1 cellular context compared by ENCODE assay signal in the genomic region with DNA sequence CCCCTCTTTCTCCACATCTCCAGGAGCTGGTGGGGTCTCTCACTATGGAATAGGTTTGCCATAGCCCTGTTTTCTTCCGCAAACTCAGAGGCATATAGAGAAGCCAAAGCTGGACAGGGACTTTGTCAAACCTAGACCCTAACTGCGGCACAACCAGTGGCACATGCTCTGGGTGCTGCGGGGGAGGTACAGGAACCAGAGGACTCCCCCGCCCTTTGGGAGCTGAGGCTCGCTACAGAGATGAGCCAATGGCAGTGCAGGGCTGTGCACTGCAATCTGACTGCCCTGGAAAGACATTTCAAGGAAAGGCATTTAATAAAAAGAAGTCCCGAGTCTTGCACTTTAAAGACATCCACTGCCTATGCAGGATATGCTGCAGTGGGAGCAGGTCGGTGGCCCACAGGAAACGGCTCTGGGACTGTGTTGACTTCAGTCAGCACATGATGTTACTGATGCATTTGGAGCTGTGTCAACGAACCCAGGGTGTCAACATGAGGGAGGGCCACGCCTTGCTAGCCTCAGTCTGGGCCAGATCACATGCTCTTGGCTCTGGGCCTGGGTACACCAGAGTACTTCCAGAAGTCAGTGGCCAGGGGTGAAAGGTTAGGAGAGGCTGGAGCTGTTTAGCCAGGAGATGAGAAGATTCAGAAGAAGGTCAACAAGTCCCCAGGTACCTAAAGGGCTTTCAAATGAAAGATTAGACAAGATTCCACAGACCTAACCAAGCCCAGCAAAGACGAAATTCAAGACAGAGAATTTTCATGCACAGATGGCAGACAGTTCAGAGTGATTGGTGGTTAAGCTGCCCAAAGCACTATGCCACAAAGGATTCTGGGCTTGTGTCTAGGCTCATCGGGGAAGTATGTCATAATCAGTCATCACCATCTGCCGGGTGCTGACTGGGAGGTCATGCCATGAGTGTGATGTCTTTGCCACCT.
A peak's percentile ranks its signal among the peaks of the same experiment; 100 is the strongest.
TF ChIP-seq lines count a peak whose summit lies in the region.

No MANE protein-coding gene starts in this region.

TF ChIP-seq in HepG2, 621 proteins besides CTCF, POLR2A, EP300 and RAD21 (continued from another document and continues in another):
- TF ChIP-seq, protein P1, sequence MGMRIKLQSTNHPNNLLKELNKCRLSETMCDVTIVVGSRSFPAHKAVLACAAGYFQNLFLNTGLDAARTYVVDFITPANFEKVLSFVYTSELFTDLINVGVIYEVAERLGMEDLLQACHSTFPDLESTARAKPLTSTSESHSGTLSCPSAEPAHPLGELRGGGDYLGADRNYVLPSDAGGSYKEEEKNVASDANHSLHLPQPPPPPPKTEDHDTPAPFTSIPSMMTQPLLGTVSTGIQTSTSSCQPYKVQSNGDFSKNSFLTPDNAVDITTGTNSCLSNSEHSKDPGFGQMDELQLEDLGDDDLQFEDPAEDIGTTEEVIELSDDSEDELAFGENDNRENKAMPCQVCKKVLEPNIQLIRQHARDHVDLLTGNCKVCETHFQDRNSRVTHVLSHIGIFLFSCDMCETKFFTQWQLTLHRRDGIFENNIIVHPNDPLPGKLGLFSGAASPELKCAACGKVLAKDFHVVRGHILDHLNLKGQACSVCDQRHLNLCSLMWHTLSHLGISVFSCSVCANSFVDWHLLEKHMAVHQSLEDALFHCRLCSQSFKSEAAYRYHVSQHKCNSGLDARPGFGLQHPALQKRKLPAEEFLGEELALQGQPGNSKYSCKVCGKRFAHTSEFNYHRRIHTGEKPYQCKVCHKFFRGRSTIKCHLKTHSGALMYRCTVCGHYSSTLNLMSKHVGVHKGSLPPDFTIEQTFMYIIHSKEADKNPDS (CRISPR knock-in tag; IDR thresholded peaks at IDR 0.05) = peak; percentile 89
- TF ChIP-seq ZNF567 (CRISPR knock-in tag; IDR thresholded peaks at IDR 0.05; ENCODE audit: borderline replicate concordance) (no peak), ZNF460 (CRISPR knock-in tag; IDR thresholded peaks at IDR 0.05; ENCODE audit: borderline replicate concordance) (no peak), ZNF367 (CRISPR knock-in tag; IDR thresholded peaks at IDR 0.05; ENCODE audit: borderline replicate concordance) (no peak), HNF4A (CRISPR knock-in tag; IDR thresholded peaks at IDR 0.05) (peak; percentile 64), RBM39 (IDR thresholded peaks at IDR 0.05; ENCODE audit: low read depth, low read length, poor library complexity, severe bottlenecking) (no peak), LCORL (IDR thresholded peaks at IDR 0.05) (no peak), LCORL (CRISPR knock-in tag; IDR thresholded peaks at IDR 0.05) (peak; percentile 92), ZNF879 (CRISPR knock-in tag; IDR thresholded peaks at IDR 0.05) (no peak), ZFX (CRISPR knock-in tag; IDR thresholded peaks at IDR 0.05; ENCODE audit: low read depth) (peak; percentile 64), ZNF205 (CRISPR knock-in tag; IDR thresholded peaks at IDR 0.05) (peak; percentile 51; the same call in 1 of the 2 replicates), ZNF335 (CRISPR knock-in tag; IDR thresholded peaks at IDR 0.05) (peak; percentile 81; the same call in 1 of the 2 replicates), DMAP1 (CRISPR knock-in tag; IDR thresholded peaks at IDR 0.05) (peak; percentile 47; the same call in 1 of the 2 replicates)
- TF ChIP-seq, protein P2, sequence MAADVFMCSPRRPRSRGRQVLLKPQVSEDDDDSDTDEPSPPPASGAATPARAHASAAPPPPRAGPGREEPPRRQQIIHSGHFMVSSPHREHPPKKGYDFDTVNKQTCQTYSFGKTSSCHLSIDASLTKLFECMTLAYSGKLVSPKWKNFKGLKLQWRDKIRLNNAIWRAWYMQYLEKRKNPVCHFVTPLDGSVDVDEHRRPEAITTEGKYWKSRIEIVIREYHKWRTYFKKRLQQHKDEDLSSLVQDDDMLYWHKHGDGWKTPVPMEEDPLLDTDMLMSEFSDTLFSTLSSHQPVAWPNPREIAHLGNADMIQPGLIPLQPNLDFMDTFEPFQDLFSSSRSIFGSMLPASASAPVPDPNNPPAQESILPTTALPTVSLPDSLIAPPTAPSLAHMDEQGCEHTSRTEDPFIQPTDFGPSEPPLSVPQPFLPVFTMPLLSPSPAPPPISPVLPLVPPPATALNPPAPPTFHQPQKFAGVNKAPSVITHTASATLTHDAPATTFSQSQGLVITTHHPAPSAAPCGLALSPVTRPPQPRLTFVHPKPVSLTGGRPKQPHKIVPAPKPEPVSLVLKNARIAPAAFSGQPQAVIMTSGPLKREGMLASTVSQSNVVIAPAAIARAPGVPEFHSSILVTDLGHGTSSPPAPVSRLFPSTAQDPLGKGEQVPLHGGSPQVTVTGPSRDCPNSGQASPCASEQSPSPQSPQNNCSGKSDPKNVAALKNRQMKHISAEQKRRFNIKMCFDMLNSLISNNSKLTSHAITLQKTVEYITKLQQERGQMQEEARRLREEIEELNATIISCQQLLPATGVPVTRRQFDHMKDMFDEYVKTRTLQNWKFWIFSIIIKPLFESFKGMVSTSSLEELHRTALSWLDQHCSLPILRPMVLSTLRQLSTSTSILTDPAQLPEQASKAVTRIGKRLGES (CRISPR knock-in tag; IDR thresholded peaks at IDR 0.05; ENCODE audit: borderline replicate concordance) = no peak
- TF ChIP-seq, protein P3, sequence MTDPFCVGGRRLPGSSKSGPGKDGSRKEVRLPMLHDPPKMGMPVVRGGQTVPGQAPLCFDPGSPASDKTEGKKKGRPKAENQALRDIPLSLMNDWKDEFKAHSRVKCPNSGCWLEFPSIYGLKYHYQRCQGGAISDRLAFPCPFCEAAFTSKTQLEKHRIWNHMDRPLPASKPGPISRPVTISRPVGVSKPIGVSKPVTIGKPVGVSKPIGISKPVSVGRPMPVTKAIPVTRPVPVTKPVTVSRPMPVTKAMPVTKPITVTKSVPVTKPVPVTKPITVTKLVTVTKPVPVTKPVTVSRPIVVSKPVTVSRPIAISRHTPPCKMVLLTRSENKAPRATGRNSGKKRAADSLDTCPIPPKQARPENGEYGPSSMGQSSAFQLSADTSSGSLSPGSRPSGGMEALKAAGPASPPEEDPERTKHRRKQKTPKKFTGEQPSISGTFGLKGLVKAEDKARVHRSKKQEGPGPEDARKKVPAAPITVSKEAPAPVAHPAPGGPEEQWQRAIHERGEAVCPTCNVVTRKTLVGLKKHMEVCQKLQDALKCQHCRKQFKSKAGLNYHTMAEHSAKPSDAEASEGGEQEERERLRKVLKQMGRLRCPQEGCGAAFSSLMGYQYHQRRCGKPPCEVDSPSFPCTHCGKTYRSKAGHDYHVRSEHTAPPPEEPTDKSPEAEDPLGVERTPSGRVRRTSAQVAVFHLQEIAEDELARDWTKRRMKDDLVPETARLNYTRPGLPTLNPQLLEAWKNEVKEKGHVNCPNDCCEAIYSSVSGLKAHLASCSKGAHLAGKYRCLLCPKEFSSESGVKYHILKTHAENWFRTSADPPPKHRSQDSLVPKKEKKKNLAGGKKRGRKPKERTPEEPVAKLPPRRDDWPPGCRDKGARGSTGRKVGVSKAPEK (CRISPR knock-in tag; IDR thresholded peaks at IDR 0.05; ENCODE audit: borderline replicate concordance) = no peak
- TF ChIP-seq, protein P4, sequence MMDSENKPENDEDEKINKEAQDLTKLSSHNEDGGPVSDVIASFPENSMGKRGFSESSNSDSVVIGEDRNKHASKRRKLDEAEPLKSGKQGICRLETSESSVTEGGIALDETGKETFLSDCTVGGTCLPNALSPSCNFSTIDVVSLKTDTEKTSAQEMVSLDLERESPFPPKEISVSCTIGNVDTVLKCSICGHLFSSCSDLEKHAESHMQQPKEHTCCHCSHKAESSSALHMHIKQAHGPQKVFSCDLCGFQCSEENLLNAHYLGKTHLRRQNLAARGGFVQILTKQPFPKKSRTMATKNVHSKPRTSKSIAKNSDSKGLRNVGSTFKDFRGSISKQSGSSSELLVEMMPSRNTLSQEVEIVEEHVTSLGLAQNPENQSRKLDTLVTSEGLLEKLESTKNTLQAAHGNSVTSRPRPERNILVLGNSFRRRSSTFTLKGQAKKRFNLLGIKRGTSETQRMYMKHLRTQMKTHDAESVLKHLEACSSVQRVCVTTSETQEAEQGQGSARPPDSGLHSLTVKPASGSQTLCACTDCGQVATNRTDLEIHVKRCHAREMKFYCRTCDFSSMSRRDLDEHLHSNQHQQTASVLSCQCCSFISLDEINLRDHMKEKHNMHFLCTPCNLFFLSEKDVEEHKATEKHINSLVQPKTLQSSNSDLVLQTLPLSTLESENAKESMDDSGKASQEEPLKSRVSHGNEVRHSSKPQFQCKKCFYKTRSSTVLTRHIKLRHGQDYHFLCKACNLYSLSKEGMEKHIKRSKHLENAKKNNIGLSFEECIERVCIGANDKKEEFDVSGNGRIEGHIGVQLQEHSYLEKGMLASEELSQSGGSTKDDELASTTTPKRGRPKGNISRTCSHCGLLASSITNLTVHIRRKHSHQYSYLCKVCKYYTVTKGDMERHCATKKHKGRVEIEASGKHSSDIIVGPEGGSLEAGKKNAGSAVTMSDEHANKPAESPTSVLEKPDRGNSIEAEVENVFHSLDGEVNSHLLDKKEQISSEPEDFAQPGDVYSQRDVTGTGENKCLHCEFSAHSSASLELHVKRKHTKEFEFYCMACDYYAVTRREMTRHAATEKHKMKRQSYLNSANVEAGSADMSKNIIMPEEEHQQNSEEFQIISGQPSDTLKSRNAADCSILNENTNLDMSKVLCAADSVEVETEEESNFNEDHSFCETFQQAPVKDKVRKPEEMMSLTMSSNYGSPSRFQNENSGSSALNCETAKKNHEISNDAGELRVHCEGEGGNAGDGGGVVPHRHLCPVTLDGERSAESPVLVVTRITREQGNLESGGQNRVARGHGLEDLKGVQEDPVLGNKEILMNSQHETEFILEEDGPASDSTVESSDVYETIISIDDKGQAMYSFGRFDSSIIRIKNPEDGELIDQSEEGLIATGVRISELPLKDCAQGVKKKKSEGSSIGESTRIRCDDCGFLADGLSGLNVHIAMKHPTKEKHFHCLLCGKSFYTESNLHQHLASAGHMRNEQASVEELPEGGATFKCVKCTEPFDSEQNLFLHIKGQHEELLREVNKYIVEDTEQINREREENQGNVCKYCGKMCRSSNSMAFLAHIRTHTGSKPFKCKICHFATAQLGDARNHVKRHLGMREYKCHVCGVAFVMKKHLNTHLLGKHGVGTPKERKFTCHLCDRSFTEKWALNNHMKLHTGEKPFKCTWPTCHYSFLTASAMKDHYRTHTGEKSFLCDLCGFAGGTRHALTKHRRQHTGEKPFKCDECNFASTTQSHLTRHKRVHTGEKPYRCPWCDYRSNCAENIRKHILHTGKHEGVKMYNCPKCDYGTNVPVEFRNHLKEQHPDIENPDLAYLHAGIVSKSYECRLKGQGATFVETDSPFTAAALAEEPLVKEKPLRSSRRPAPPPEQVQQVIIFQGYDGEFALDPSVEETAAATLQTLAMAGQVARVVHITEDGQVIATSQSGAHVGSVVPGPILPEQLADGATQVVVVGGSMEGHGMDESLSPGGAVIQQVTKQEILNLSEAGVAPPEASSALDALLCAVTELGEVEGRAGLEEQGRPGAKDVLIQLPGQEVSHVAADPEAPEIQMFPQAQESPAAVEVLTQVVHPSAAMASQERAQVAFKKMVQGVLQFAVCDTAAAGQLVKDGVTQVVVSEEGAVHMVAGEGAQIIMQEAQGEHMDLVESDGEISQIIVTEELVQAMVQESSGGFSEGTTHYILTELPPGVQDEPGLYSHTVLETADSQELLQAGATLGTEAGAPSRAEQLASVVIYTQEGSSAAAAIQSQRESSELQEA (CRISPR knock-in tag; IDR thresholded peaks at IDR 0.05; ENCODE audit: not compliant biosample characterization) = no peak
- TF ChIP-seq, protein P5, sequence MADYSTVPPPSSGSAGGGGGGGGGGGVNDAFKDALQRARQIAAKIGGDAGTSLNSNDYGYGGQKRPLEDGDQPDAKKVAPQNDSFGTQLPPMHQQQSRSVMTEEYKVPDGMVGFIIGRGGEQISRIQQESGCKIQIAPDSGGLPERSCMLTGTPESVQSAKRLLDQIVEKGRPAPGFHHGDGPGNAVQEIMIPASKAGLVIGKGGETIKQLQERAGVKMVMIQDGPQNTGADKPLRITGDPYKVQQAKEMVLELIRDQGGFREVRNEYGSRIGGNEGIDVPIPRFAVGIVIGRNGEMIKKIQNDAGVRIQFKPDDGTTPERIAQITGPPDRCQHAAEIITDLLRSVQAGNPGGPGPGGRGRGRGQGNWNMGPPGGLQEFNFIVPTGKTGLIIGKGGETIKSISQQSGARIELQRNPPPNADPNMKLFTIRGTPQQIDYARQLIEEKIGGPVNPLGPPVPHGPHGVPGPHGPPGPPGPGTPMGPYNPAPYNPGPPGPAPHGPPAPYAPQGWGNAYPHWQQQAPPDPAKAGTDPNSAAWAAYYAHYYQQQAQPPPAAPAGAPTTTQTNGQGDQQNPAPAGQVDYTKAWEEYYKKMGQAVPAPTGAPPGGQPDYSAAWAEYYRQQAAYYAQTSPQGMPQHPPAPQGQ (CRISPR knock-in tag; IDR thresholded peaks at IDR 0.05; ENCODE audit: borderline replicate concordance) = no peak
- TF ChIP-seq, protein P6, sequence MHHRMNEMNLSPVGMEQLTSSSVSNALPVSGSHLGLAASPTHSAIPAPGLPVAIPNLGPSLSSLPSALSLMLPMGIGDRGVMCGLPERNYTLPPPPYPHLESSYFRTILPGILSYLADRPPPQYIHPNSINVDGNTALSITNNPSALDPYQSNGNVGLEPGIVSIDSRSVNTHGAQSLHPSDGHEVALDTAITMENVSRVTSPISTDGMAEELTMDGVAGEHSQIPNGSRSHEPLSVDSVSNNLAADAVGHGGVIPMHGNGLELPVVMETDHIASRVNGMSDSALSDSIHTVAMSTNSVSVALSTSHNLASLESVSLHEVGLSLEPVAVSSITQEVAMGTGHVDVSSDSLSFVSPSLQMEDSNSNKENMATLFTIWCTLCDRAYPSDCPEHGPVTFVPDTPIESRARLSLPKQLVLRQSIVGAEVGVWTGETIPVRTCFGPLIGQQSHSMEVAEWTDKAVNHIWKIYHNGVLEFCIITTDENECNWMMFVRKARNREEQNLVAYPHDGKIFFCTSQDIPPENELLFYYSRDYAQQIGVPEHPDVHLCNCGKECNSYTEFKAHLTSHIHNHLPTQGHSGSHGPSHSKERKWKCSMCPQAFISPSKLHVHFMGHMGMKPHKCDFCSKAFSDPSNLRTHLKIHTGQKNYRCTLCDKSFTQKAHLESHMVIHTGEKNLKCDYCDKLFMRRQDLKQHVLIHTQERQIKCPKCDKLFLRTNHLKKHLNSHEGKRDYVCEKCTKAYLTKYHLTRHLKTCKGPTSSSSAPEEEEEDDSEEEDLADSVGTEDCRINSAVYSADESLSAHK (CRISPR knock-in tag; IDR thresholded peaks at IDR 0.05; ENCODE audit: borderline replicate concordance) = no peak
- TF ChIP-seq, protein P7, sequence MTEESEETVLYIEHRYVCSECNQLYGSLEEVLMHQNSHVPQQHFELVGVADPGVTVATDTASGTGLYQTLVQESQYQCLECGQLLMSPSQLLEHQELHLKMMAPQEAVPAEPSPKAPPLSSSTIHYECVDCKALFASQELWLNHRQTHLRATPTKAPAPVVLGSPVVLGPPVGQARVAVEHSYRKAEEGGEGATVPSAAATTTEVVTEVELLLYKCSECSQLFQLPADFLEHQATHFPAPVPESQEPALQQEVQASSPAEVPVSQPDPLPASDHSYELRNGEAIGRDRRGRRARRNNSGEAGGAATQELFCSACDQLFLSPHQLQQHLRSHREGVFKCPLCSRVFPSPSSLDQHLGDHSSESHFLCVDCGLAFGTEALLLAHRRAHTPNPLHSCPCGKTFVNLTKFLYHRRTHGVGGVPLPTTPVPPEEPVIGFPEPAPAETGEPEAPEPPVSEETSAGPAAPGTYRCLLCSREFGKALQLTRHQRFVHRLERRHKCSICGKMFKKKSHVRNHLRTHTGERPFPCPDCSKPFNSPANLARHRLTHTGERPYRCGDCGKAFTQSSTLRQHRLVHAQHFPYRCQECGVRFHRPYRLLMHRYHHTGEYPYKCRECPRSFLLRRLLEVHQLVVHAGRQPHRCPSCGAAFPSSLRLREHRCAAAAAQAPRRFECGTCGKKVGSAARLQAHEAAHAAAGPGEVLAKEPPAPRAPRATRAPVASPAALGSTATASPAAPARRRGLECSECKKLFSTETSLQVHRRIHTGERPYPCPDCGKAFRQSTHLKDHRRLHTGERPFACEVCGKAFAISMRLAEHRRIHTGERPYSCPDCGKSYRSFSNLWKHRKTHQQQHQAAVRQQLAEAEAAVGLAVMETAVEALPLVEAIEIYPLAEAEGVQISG (CRISPR knock-in tag; IDR thresholded peaks at IDR 0.05) = peak; percentile 70
